ENCODE assay signal across 15 cellular contexts in the genomic region with DNA sequence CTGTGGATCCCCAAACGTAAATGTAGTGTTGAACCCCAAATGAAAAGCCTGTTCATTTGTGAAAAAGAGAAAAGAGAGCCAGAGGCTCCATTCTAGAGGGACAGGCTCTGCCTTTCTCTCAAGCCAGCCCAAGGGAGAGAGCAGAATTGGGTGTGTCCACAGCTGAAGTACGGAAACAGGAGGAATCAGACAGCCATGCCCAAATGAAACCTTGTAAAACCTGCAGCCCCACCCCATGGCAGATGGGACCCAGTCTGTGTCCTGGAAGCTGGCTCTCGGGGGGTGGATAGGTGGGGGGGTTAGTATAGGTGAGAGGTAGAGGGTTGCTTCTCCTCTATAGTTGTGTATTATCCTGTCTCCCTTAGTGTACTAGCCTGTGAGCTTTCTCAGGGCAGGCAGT.
DNase-seq lines count a peak whose midpoint lies in the region; ATAC-seq and TF ChIP-seq lines count a peak whose summit lies in the region.
"Had no signal": no experiment of that assay in that cellular context is flagged by ENCODE, and none has a peak within 500 bp of the region (broad histone marks: within the 10 kb centered on the region; RNA-seq: fewer than 3 reads in every experiment).

No MANE protein-coding gene starts in this region.

- DNase-seq in GM23338 (ENCODE audit: low spot score) (no peak), colonic mucosa (peak; percentile 77), left colon (peak; percentile 69 to 75), ecto neural progenitor cell (ENCODE audit: low spot score) (no peak), mesendoderm (no peak), anterior cingulate cortex (lab: John Stamatoyannopoulos, UW) (no peak)
- no peak for DNase-seq in activated CD4-positive, alpha-beta T cell treated with anti-CD3 and anti-CD28 coated beads for 36 hours
- DNase-seq: ACHN; CD4-positive, CD25-positive, alpha-beta regulatory T cell; DMS79; GOT3; H9 had no signal

- intact Hi-C loops in colonic mucosa (cut with DNase I) (no loop called here), left colon (cut with DNase I, micrococcal nuclease) (no loop called here)
- intact Hi-C loops in activated CD4-positive, alpha-beta T cell treated with anti-CD3 and anti-CD28 coated beads for 36 hours (cut with DNase I, micrococcal nuclease): no loop called here

- H3K4me1 Mint-ChIP-seq in GM23338: peaks cover 13% of the 10 kb centered on the region; the same call in 2 of the 3 replicates
- no peaks in the 10 kb centered on the region for H3K4me1 Mint-ChIP-seq in activated CD4-positive, alpha-beta T cell treated with anti-CD3 and anti-CD28 coated beads for 36 hours
- H3K4me1 Mint-ChIP-seq: CD4-positive, CD25-positive, alpha-beta regulatory T cell had no signal

- H4K5ac ChIP-seq in mesendoderm (ENCODE audit: low read length): no peak overlapping the region

- peaks cover 3% of the 10 kb centered on the region for H3K27me3 Mint-ChIP-seq in GM23338 (ENCODE audit: insufficient read depth, low read depth, poor library complexity)
- H3K27me3 Mint-ChIP-seq in activated CD4-positive, alpha-beta T cell treated with anti-CD3 and anti-CD28 coated beads for 36 hours: peaks cover 11% of the 10 kb centered on the region

- no peaks in the 10 kb centered on the region for H3F3A ChIP-seq in GM23338 (replicated peaks; ENCODE audit: low read depth)

- no peak overlapping the region for H3K23ac ChIP-seq in mesendoderm (ENCODE audit: low read length)

- H3K9me3 ChIP-seq in colonic mucosa: no peaks in the 10 kb centered on the region
- H3K9me3 ChIP-seq in neuron (ENCODE audit: low read length): no peaks in the 10 kb centered on the region

- no peaks in the 10 kb centered on the region; the same call in 2 of the 3 replicates for H3K36me3 Mint-ChIP-seq in GM23338 (ENCODE audit: low read depth)
- no peaks in the 10 kb centered on the region for H3K36me3 Mint-ChIP-seq in activated CD4-positive, alpha-beta T cell treated with anti-CD3 and anti-CD28 coated beads for 36 hours (ENCODE audit: low read depth)
- H3K36me3 Mint-ChIP-seq: CD4-positive, CD25-positive, alpha-beta regulatory T cell had no signal

- no peak overlapping the region for H3K56ac ChIP-seq in mesendoderm (ENCODE audit: low read length)

- CTCF ChIA-PET in activated CD4-positive, alpha-beta T cell treated with anti-CD3 and anti-CD28 coated beads for 36 hours (lab: Charles Lee): interaction anchor here (0.6 to 1.5 kb wide), 3 partner anchors 9 to 592 kb away, joined by 3 read pairs; no protein-coding TSS in a partner anchor

- no peaks in the 10 kb centered on the region for H3K36me3 ChIP-seq in GM23338 (ENCODE audit: insufficient read depth)
- no peaks in the 10 kb centered on the region for H3K36me3 ChIP-seq in colonic mucosa
- H3K36me3 ChIP-seq in neuron (ENCODE audit: insufficient read depth, low read length): no peaks in the 10 kb centered on the region
- H3K36me3 ChIP-seq in mesendoderm (ENCODE audit: control insufficient read depth, insufficient read depth, low read length): no peaks in the 10 kb centered on the region

- no peaks in the 10 kb centered on the region for H3K9me3 Mint-ChIP-seq in GM23338
- no peaks in the 10 kb centered on the region for H3K9me3 Mint-ChIP-seq in activated CD4-positive, alpha-beta T cell treated with anti-CD3 and anti-CD28 coated beads for 36 hours (ENCODE audit: low read depth)

- TF ChIP-seq CTCF in GM23338 (conservative IDR thresholded peaks at IDR 0.05; ENCODE audit: low read depth in 2 of 2) (no peak), colonic mucosa (IDR thresholded peaks at IDR 0.05) (no peak)

- H2BK5ac ChIP-seq in mesendoderm (ENCODE audit: low read length): no peak overlapping the region

- H3K27me3 ChIP-seq in GM23338 (ENCODE audit: insufficient read depth) (no peaks in the 10 kb centered on the region), colonic mucosa (no peaks in the 10 kb centered on the region), neuron (ENCODE audit: insufficient read depth, low read length) (no peaks in the 10 kb centered on the region), mesendoderm (ENCODE audit: insufficient read depth, low read length, poor library complexity) (no peaks in the 10 kb centered on the region)
- H3K27me3 ChIP-seq: BLaER1 treated with 17β-estradiol and CSF1 and Interleukin-3, amounts not matched to agents 10 nM and 100 nM had no signal

- H3K27ac Mint-ChIP-seq in GM23338: no peak overlapping the region
- no peak overlapping the region for H3K27ac Mint-ChIP-seq in activated CD4-positive, alpha-beta T cell treated with anti-CD3 and anti-CD28 coated beads for 36 hours
- H3K27ac Mint-ChIP-seq: CD4-positive, CD25-positive, alpha-beta regulatory T cell; H9 had no signal

- no CpG with 5 or more reads among the region's 3 CpGs for WGBS in mesendoderm (ENCODE audit: extremely low coverage, insufficient coverage, low lambda C conversion rate)

- H3K9ac ChIP-seq in colonic mucosa (ENCODE audit: low read depth in 2 of 2, low read length in 2 of 2): peak overlapping the region in 1 of 2 donors; percentile 46
- H3K9ac ChIP-seq in mesendoderm (ENCODE audit: low read length): no peak overlapping the region
- H3K9ac ChIP-seq: BLaER1 treated with 17β-estradiol and CSF1 and Interleukin-3, amounts not matched to agents 10 nM and 100 nM had no signal

- H2BK15ac ChIP-seq in mesendoderm (replicated peaks; ENCODE audit: low read depth): no peak overlapping the region

- H3K18ac ChIP-seq in mesendoderm (ENCODE audit: low read length): no peak overlapping the region

- H3K4me2 ChIP-seq in GM23338 (no peak overlapping the region), mesendoderm (ENCODE audit: low read length) (no peak overlapping the region)
- H3K4me2 ChIP-seq: BLaER1 treated with 17β-estradiol and CSF1 and Interleukin-3, amounts not matched to agents 10 nM and 100 nM had no signal

- peak overlapping the region; percentile 28; the same call in 1 of the 2 replicates for H2AFZ ChIP-seq in GM23338
- H2AFZ ChIP-seq in neuron (ENCODE audit: low read depth, low read length): peak overlapping the region; percentile 70

- H3K79me2 ChIP-seq in GM23338 (replicated peaks; ENCODE audit: insufficient read depth): no peaks in the 10 kb centered on the region
- no peaks in the 10 kb centered on the region for H3K79me2 ChIP-seq in mesendoderm (ENCODE audit: control insufficient read depth, insufficient read depth, low read length)

- POLR2A ChIA-PET in activated CD4-positive, alpha-beta T cell treated with anti-CD3 and anti-CD28 coated beads for 36 hours (lab: Charles Lee): no interaction called here

- H3K4me3 ChIP-seq in GM23338 (no peak overlapping the region), colonic mucosa (no peak overlapping the region), neuron (ENCODE audit: low read length) (no peak overlapping the region), mesendoderm (ENCODE audit: low read length) (no peak overlapping the region)
- H3K4me3 ChIP-seq: BLaER1 treated with 17β-estradiol and CSF1 and Interleukin-3, amounts not matched to agents 10 nM and 100 nM; GM12878 had no signal

- no peaks in the 10 kb centered on the region for H3K79me1 ChIP-seq in mesendoderm (ENCODE audit: low read length)

- ATAC-seq in GM23338 (no peak), left colon (peak; percentile 97)
- ATAC-seq in activated CD4-positive, alpha-beta T cell treated with anti-CD3 and anti-CD28 coated beads for 36 hours: no peak
- ATAC-seq: GM12878 had no signal

- no peak overlapping the region for H3K4me3 Mint-ChIP-seq in GM23338
- H3K4me3 Mint-ChIP-seq in activated CD4-positive, alpha-beta T cell treated with anti-CD3 and anti-CD28 coated beads for 36 hours: no peak overlapping the region
- H3K4me3 Mint-ChIP-seq: CD4-positive, CD25-positive, alpha-beta regulatory T cell; H9 had no signal

- H3K4ac ChIP-seq in mesendoderm (ENCODE audit: low read depth, low read length): no peak overlapping the region

- H4K20me1 ChIP-seq in GM23338 (replicated peaks; ENCODE audit: insufficient read depth): no peaks in the 10 kb centered on the region
- H4K20me1 ChIP-seq: BLaER1 treated with 17β-estradiol and CSF1 and Interleukin-3, amounts not matched to agents 10 nM and 100 nM had no signal

- H3K9me2 ChIP-seq in GM23338 (ENCODE audit: insufficient read depth): no peaks in the 10 kb centered on the region; the same call in 1 of the 2 replicates

- H3K27ac ChIP-seq in GM23338 (ENCODE audit: low read depth) (no peak overlapping the region), colonic mucosa (peak overlapping the region; percentile 59), mesendoderm (ENCODE audit: low read depth, low read length) (no peak overlapping the region)
- H3K27ac ChIP-seq: BLaER1 treated with 17β-estradiol and CSF1 and Interleukin-3, amounts not matched to agents 10 nM and 100 nM had no signal

- H2BK120ac ChIP-seq in mesendoderm (ENCODE audit: low read depth, low read length): no peak overlapping the region

- H3K4me1 ChIP-seq in GM23338 (ENCODE audit: insufficient read depth) (no peaks in the 10 kb centered on the region), colonic mucosa (no peaks in the 10 kb centered on the region), neuron (ENCODE audit: insufficient read depth, low read length) (peaks cover 22% of the 10 kb centered on the region), mesendoderm (ENCODE audit: control insufficient read depth, low read depth, low read length) (no peaks in the 10 kb centered on the region)

- no peak overlapping the region for H4K8ac ChIP-seq in mesendoderm (ENCODE audit: low read depth, low read length)

- no peak overlapping the region for H2AK5ac ChIP-seq in mesendoderm (ENCODE audit: low read length)

TF ChIP-seq in GM23338, 12 proteins besides CTCF, POLR2A, EP300 and RAD21 (continues in another document):
- TF ChIP-seq EZH2phosphoT487 (IDR thresholded peaks at IDR 0.05; ENCODE audit: unreplicated experiment) (no peak), JUNB (IDR thresholded peaks at IDR 0.05; ENCODE audit: unreplicated experiment) (no peak), STAT1 (IDR thresholded peaks at IDR 0.05; ENCODE audit: unreplicated experiment) (no peak)

Comparison
In these comparisons a context has a peak if more than half of its experiments do, and no peak if none do; other contexts are left out.
1. DNase-seq: peak in colonic mucosa (single experiment) and left colon (2 of 2); none in GM23338 (single experiment), activated CD4-positive, alpha-beta T cell treated with anti-CD3 and anti-CD28 coated beads for 36 hours (single experiment), ecto neural progenitor cell (single experiment), mesendoderm (single experiment) and anterior cingulate cortex (0 of 58).